ENCODE assay signal across 10 cellular contexts in the genomic region with DNA sequence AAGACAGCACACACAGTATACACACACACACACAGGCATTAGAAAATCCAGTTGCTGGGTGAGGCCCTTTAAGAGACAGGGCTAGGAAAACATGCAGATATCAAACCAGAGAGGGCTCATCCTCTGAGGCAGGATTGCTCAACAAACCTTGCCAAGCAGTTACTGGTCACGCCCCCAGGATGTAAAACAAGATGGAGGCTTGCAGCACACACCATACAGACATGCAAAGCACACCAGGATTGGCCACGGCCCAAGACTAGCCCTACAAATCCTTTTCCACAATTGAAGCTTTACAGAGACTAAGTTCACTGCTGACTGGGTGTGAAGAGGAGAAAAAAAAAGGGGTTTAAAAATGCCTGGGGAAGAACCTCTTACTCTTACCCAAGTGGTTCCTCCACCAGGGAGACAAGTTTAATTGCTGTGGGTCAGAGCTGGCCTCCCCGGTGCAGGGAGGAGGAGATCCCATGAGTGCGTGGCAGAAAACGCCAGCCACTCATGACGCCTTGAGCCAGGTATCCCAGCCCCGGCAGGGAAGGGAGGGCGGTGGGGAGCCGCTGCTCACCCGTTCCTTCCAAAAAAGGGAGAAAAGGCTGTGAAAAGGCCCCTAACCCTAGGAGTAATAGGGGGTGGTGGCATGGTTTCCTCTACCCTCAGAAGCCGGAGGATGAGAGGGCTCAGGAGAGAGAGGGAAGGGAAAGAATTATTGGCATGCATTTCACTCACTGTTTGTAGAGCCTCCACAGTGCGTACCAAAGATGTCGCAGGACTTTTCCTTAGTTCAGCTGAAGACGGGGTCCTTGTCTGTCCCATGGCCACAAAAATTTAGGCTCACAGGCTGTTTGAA.
DNase-seq lines count a peak whose midpoint lies in the region; ATAC-seq and TF ChIP-seq lines count a peak whose summit lies in the region.
"Had no signal": no experiment of that assay in that cellular context is flagged by ENCODE, and none has a peak within 500 bp of the region (broad histone marks: within the 10 kb centered on the region; RNA-seq: fewer than 3 reads in every experiment).

No MANE protein-coding gene starts in this region.

- CTCF ChIA-PET in activated CD4-positive, alpha-beta memory T cell treated with anti-CD3 and anti-CD28 coated beads for 36 hours (lab: Charles Lee), result no interaction called here

- H3K9me3 Mint-ChIP-seq in activated CD4-positive, alpha-beta memory T cell treated with anti-CD3 and anti-CD28 coated beads for 36 hours, result peaks cover 9% of the 10 kb centered on the region

- H3K4me3 Mint-ChIP-seq in activated CD4-positive, alpha-beta memory T cell treated with anti-CD3 and anti-CD28 coated beads for 36 hours, result no peak overlapping the region
- H3K4me3 Mint-ChIP-seq: B cell had no signal

- no peak for TF ChIP-seq CTCF in 22Rv1 (IDR thresholded peaks at IDR 0.05)
- TF ChIP-seq CTCF in LNCaP clone FGC (IDR thresholded peaks at IDR 0.05; ENCODE audit: control insufficient read depth, extremely low read depth, insufficient read depth), result no peak

- no peaks in the 10 kb centered on the region for H3K27me3 Mint-ChIP-seq in activated CD4-positive, alpha-beta memory T cell treated with anti-CD3 and anti-CD28 coated beads for 36 hours
- H3K27me3 Mint-ChIP-seq: B cell had no signal

- no peaks in the 10 kb centered on the region for H3K4me1 Mint-ChIP-seq in activated CD4-positive, alpha-beta memory T cell treated with anti-CD3 and anti-CD28 coated beads for 36 hours (ENCODE audit: low read depth)
- H3K4me1 Mint-ChIP-seq: B cell had no signal

- peak overlapping the region; percentile 21 for H3K4me3 ChIP-seq in LNCaP clone FGC (ENCODE audit: low read depth, low read length)

- no peak for ATAC-seq in GM19463 (IDR thresholded peaks at IDR 0.05; ENCODE audit: unreplicated experiment)

- intact Hi-C loops in activated CD4-positive, alpha-beta memory T cell treated with anti-CD3 and anti-CD28 coated beads for 36 hours (cut with micrococcal nuclease), result no loop called here

- peak overlapping the region; percentile 87 for H3K27ac ChIP-seq in 22Rv1

- H3K36me3 Mint-ChIP-seq in activated CD4-positive, alpha-beta memory T cell treated with anti-CD3 and anti-CD28 coated beads for 36 hours, result no peaks in the 10 kb centered on the region

- POLR2A ChIA-PET in activated CD4-positive, alpha-beta memory T cell treated with anti-CD3 and anti-CD28 coated beads for 36 hours (lab: Charles Lee), result no interaction called here

- DNase-seq in LNCaP clone FGC (ENCODE audit: low read depth) (peak; percentile 1), amniotic epithelial cell (ENCODE audit: low read depth) (peak; percentile 89), kidney glomerular epithelial cell (lab: John Stamatoyannopoulos, UW) (peak; percentile 56), DMS 273 treated with DMSO at 0.1 percent for 48 hours (lab: John Stamatoyannopoulos, UW) (no peak), foreskin melanocyte (no peak)
- DNase-seq in activated CD4-positive, alpha-beta memory T cell treated with anti-CD3 and anti-CD28 coated beads for 36 hours, result no peak
- DNase-seq: amniotic stem cell had no signal

- no peak overlapping the region for H3K27ac Mint-ChIP-seq in activated CD4-positive, alpha-beta memory T cell treated with anti-CD3 and anti-CD28 coated beads for 36 hours
- H3K27ac Mint-ChIP-seq: B cell had no signal

Comparison
In these comparisons a context has a peak if more than half of its experiments do, and no peak if none do; other contexts are left out.
1. DNase-seq: peak in LNCaP clone FGC (single experiment), amniotic epithelial cell (single experiment) and kidney glomerular epithelial cell (single experiment); none in DMS 273 treated with DMSO at 0.1 percent for 48 hours (single experiment), foreskin melanocyte (single experiment) and activated CD4-positive, alpha-beta memory T cell treated with anti-CD3 and anti-CD28 coated beads for 36 hours (single experiment).